ENCODE assay signal across 10 cellular contexts in genomic region chrX:120000490-120001246, GRCh38. TPM values are rescaled to one million over a fixed set of nuclear protein-coding genes. Genes with fewer than 3 reads are reported as not detected.
A peak's percentile ranks its signal among the peaks of the same experiment; 100 is the strongest.
DNase-seq lines count a peak whose midpoint lies in the region; ATAC-seq and TF ChIP-seq lines count a peak whose summit lies in the region.
"Had no signal": no experiment of that assay in that cellular context is flagged by ENCODE, and none has a peak within 500 bp of the region (broad histone marks: within the 10 kb centered on the region; RNA-seq: fewer than 3 reads in every experiment).

No MANE protein-coding gene starts in this region.

- POLR2A ChIA-PET in WTC11 (lab: Charles Lee), result interaction anchor here (0.7 kb wide), 1 partner anchor 213 kb away, joined by 3 read pairs; no protein-coding TSS in a partner anchor

- ATAC-seq in WTC11 (peak; percentile 43), HG03097 (IDR thresholded peaks at IDR 0.05; ENCODE audit: low FRiP score, unreplicated experiment) (no peak)

- H3K27ac ChIP-seq in stomach smooth muscle (ENCODE audit: low read length), result no peak overlapping the region

- H3K36me3 ChIP-seq in iPS-15b (ENCODE audit: control insufficient read depth, insufficient read depth, low read length) (no peaks in the 10 kb centered on the region), stomach smooth muscle (ENCODE audit: control insufficient read depth in 2 of 2, insufficient read depth in 2 of 2, low read length in 2 of 2) (no peaks in the 10 kb centered on the region)

- H3K27me3 ChIP-seq in iPS-15b (ENCODE audit: control insufficient read depth, insufficient read depth, low read length), result peaks cover 86% of the 10 kb centered on the region
- peaks cover 45 to 48% of the 10 kb centered on the region in 2 donors for H3K27me3 ChIP-seq in stomach smooth muscle (ENCODE audit: control insufficient read depth in 1 of 2, insufficient read depth in 2 of 2, low read length in 2 of 2)

- intact Hi-C loops in activated naive CD4-positive, alpha-beta T cell treated with anti-CD3 and anti-CD28 coated beads for 36 hours (cut with micrococcal nuclease), result no loop called here

- H3K27me3 Mint-ChIP-seq in activated naive CD4-positive, alpha-beta T cell treated with anti-CD3 and anti-CD28 coated beads for 36 hours (ENCODE audit: low read depth), result peaks cover 49% of the 10 kb centered on the region
- peaks cover 98% of the 10 kb centered on the region for H3K27me3 Mint-ChIP-seq in WTC11 (ENCODE audit: low read depth)

- no peaks in the 10 kb centered on the region for H3K36me3 Mint-ChIP-seq in activated naive CD4-positive, alpha-beta T cell treated with anti-CD3 and anti-CD28 coated beads for 36 hours (ENCODE audit: low read depth)
- H3K36me3 Mint-ChIP-seq in WTC11, result no peaks in the 10 kb centered on the region

- H3K27ac Mint-ChIP-seq in activated naive CD4-positive, alpha-beta T cell treated with anti-CD3 and anti-CD28 coated beads for 36 hours, result no peak overlapping the region
- H3K27ac Mint-ChIP-seq in WTC11, result no peak overlapping the region

- peaks cover 18% of the 10 kb centered on the region for H3K4me1 Mint-ChIP-seq in activated naive CD4-positive, alpha-beta T cell treated with anti-CD3 and anti-CD28 coated beads for 36 hours (ENCODE audit: low read depth)
- H3K4me1 Mint-ChIP-seq in WTC11, result peaks cover 11% of the 10 kb centered on the region

- peak overlapping the region; percentile 40 for H3K4me3 ChIP-seq in iPS-15b (ENCODE audit: low read depth, low read length)
- peak overlapping the region; percentile 25 to 35 for H3K4me3 ChIP-seq in stomach smooth muscle (ENCODE audit: low read length in 2 of 2)

- H3K9me3 ChIP-seq in iPS-15b (ENCODE audit: control insufficient read depth, insufficient read depth, low read length) (no peaks in the 10 kb centered on the region), stomach smooth muscle (ENCODE audit: control insufficient read depth in 2 of 2, low read length in 2 of 2) (no peaks in the 10 kb centered on the region)

- peak overlapping the region; percentile 66 for H3K4me3 Mint-ChIP-seq in activated naive CD4-positive, alpha-beta T cell treated with anti-CD3 and anti-CD28 coated beads for 36 hours
- peak overlapping the region; percentile 76 for H3K4me3 Mint-ChIP-seq in WTC11

- TF ChIP-seq CTCF in WTC11 (IDR thresholded peaks at IDR 0.05), result no peak

- H3K4me1 ChIP-seq in iPS-15b (ENCODE audit: control insufficient read depth, insufficient read depth, low read length) (no peaks in the 10 kb centered on the region), stomach smooth muscle (ENCODE audit: control insufficient read depth, insufficient read depth, low read length) (peaks cover 12% of the 10 kb centered on the region)

- DNase-seq in activated naive CD4-positive, alpha-beta T cell treated with anti-CD3 and anti-CD28 coated beads for 36 hours, result peak; percentile 28
- no peak for DNase-seq in activated naive CD4-positive, alpha-beta T cell treated with anti-CD3 and anti-CD28 coated beads, Interleukin-2, amount 50 U/mL, for 16 hours
- DNase-seq in WTC11 (ENCODE audit: low spot score) (peak; percentile 21), cortex of kidney (lab: John Stamatoyannopoulos, UW) (no peak), HuH-7 (ENCODE audit: low spot score) (no peak)
- DNase-seq: effector CD4-positive, alpha-beta T cell; NCI-H510A treated with DMSO at 0.1 percent for 48 hours had no signal

- CTCF ChIA-PET in activated naive CD4-positive, alpha-beta T cell treated with anti-CD3 and anti-CD28 coated beads for 36 hours (lab: Charles Lee), result interaction anchor here (1.2 kb wide), 1 partner anchor 16 kb away, joined by 3 read pairs; no protein-coding TSS in a partner anchor
- CTCF ChIA-PET in WTC11 (lab: Charles Lee), result interaction anchor here (0.7 kb wide), 1 partner anchor 19 kb away, joined by 4 read pairs; no protein-coding TSS in a partner anchor

- H3K9me3 Mint-ChIP-seq in activated naive CD4-positive, alpha-beta T cell treated with anti-CD3 and anti-CD28 coated beads for 36 hours, result no peaks in the 10 kb centered on the region
- H3K9me3 Mint-ChIP-seq in WTC11, result no peaks in the 10 kb centered on the region

- no peak overlapping the region for H3K9ac ChIP-seq in iPS-15b (ENCODE audit: low read depth, low read length)
- H3K9ac ChIP-seq in stomach smooth muscle (ENCODE audit: low read length in 2 of 2), result no peak overlapping the region

TF ChIP-seq in WTC11, 78 proteins besides CTCF, POLR2A, EP300 and RAD21:
- TF ChIP-seq MAX (CRISPR knock-in tag; IDR thresholded peaks at IDR 0.05) (peak; percentile 10; the same call in 1 of the 2 replicates), CREB1 (CRISPR knock-in tag; IDR thresholded peaks at IDR 0.05) (no peak), OVOL2 (CRISPR knock-in tag; IDR thresholded peaks at IDR 0.05; ENCODE audit: borderline replicate concordance) (no peak)

RNA-seq across cellular contexts. Expression of gene NKAP, which starts 57.1 kb away (rescaled TPM):
- total RNA-seq in activated naive CD4-positive, alpha-beta T cell treated with anti-CD3 and anti-CD28 coated beads for 36 hours, result 10 to 100 TPM; 12.3 to 12.7 TPM
- total RNA-seq in WTC11 (2021), result 6.4 to 6.9 TPM (median 6.7 TPM) in 3 replicates

Comparison
In these comparisons a context has a peak if more than half of its experiments do, and no peak if none do; other contexts are left out.
1. DNase-seq: peak in activated naive CD4-positive, alpha-beta T cell treated with anti-CD3 and anti-CD28 coated beads for 36 hours (single experiment) and WTC11 (single experiment); none in activated naive CD4-positive, alpha-beta T cell treated with anti-CD3 and anti-CD28 coated beads, Interleukin-2, amount 50 U/mL, for 16 hours (single experiment), cortex of kidney (single experiment) and HuH-7 (single experiment).